26 cellular contexts compared by ENCODE assay signal in genomic region chr6:47371139-47371874, GRCh38.
"Had no signal": no experiment of that assay in that cellular context is flagged by ENCODE, and none has a peak within 500 bp of the region (broad histone marks: within the 10 kb centered on the region; RNA-seq: fewer than 3 reads in every experiment).

No MANE protein-coding gene starts in this region.

- H3K9me3 ChIP-seq: gastroesophageal sphincter, spleen, upper lobe of right lung had no signal

- H3K27ac ChIP-seq: dorsolateral prefrontal cortex, gastroesophageal sphincter, heart right ventricle, spleen, upper lobe of right lung had no signal

- H3K27me3 ChIP-seq: dorsolateral prefrontal cortex, gastroesophageal sphincter, heart right ventricle, spleen, upper lobe of right lung had no signal

- H3K4me3 Mint-ChIP-seq: activated CD4-positive, alpha-beta T cell treated with anti-CD3 and anti-CD28 coated beads, Interleukin-2, amount 10 ng/mL, durations not matched to agents 24 days and 14 days; activated CD8-positive, alpha-beta memory T cell treated with anti-CD3 and anti-CD28 coated beads, Interleukin-2, amount 10 ng/mL, durations not matched to agents 7 days and 5 days; activated CD8-positive, alpha-beta T cell treated with anti-CD3 and anti-CD28 coated beads for 36 hours; activated naive CD8-positive, alpha-beta T cell treated with anti-CD3 and anti-CD28 coated beads, Interleukin-2, amount 50 U/mL, for 24 hours; activated T-helper 1 cell treated with anti-CD3 and anti-CD28 coated beads, Interleukin-12 subunit alpha, Interleukin-12 subunit beta, Interleukin-2, Interleukin-4 antibody, amounts not matched to agents 30 ng/mL and 10 ng/mL and 1 ng/mL, durations not matched to agents 14 hours and 24 hours and 36 hours; brain; effector memory CD8-positive, alpha-beta T cell; immature natural killer cell had no signal

- H3K27ac Mint-ChIP-seq: activated CD4-positive, alpha-beta T cell treated with anti-CD3 and anti-CD28 coated beads, Interleukin-2, amount 10 ng/mL, durations not matched to agents 24 days and 14 days; activated CD8-positive, alpha-beta memory T cell treated with anti-CD3 and anti-CD28 coated beads, Interleukin-2, amount 10 ng/mL, durations not matched to agents 7 days and 5 days; activated CD8-positive, alpha-beta T cell treated with anti-CD3 and anti-CD28 coated beads for 36 hours; activated naive CD8-positive, alpha-beta T cell treated with anti-CD3 and anti-CD28 coated beads, Interleukin-2, amount 50 U/mL, for 24 hours; activated T-helper 1 cell treated with anti-CD3 and anti-CD28 coated beads, Interleukin-12 subunit alpha, Interleukin-12 subunit beta, Interleukin-2, Interleukin-4 antibody, amounts not matched to agents 30 ng/mL and 10 ng/mL and 1 ng/mL, durations not matched to agents 14 hours and 24 hours and 36 hours; brain; effector memory CD8-positive, alpha-beta T cell; immature natural killer cell had no signal

- H3K4me1 Mint-ChIP-seq: activated CD8-positive, alpha-beta memory T cell treated with anti-CD3 and anti-CD28 coated beads, Interleukin-2, amount 10 ng/mL, durations not matched to agents 7 days and 5 days; activated naive CD8-positive, alpha-beta T cell treated with anti-CD3 and anti-CD28 coated beads, Interleukin-2, amount 50 U/mL, for 24 hours; brain; immature natural killer cell had no signal

- H3K36me3 ChIP-seq: gastroesophageal sphincter, heart right ventricle, spleen, upper lobe of right lung had no signal

- ATAC-seq: activated CD8-positive, alpha-beta memory T cell treated with anti-CD3 and anti-CD28 coated beads, Interleukin-2, amount 10 ng/mL, durations not matched to agents 7 days and 5 days; activated CD8-positive, alpha-beta T cell treated with anti-CD3 and anti-CD28 coated beads for 36 hours; activated naive CD8-positive, alpha-beta T cell treated with anti-CD3 and anti-CD28 coated beads, Interleukin-2, amount 50 U/mL, for 24 hours; effector memory CD8-positive, alpha-beta T cell; esophagus mucosa; gastroesophageal sphincter; left lobe of liver; upper lobe of right lung had no signal

- H3K4me3 ChIP-seq: dorsolateral prefrontal cortex, gastroesophageal sphincter, heart right ventricle, lung, spleen, upper lobe of right lung had no signal

- DNase-seq: activated CD4-positive, alpha-beta T cell treated with anti-CD3 and anti-CD28 coated beads, Interleukin-2, amount 10 ng/mL, durations not matched to agents 24 days and 14 days; activated CD8-positive, alpha-beta memory T cell treated with anti-CD3 and anti-CD28 coated beads, Interleukin-2, amount 10 ng/mL, durations not matched to agents 7 days and 5 days; activated CD8-positive, alpha-beta T cell treated with anti-CD3 and anti-CD28 coated beads for 36 hours; activated gamma-delta T cell; activated naive CD4-positive, alpha-beta T cell treated with anti-CD3 and anti-CD28 coated beads, Interleukin-2, amount 50 U/mL, for 16 hours; activated naive CD8-positive, alpha-beta T cell treated with anti-CD3 and anti-CD28 coated beads, Interleukin-2, amount 50 U/mL, for 24 hours; activated T-cell treated with anti-CD3 and anti-CD28 coated beads for 4 hours; anterior cingulate cortex; caudate nucleus; dorsolateral prefrontal cortex; effector memory CD8-positive, alpha-beta T cell; immature natural killer cell; naive B cell; occipital lobe; posterior cingulate gyrus; spleen; stimulated activated CD4-positive, alpha-beta T cell treated with anti-CD3 and anti-CD28 coated beads, Interleukin-4, amount 100 ng/mL, for 1 hour; stimulated activated naive CD4-positive, alpha-beta T cell treated with Interleukin-2 at 50 U/mL for 16 hours; upper lobe of right lung had no signal

- H3K4me1 ChIP-seq: gastroesophageal sphincter, upper lobe of right lung had no signal

- H3K9me3 Mint-ChIP-seq: activated CD4-positive, alpha-beta T cell treated with anti-CD3 and anti-CD28 coated beads, Interleukin-2, amount 10 ng/mL, durations not matched to agents 24 days and 14 days; activated CD8-positive, alpha-beta T cell treated with anti-CD3 and anti-CD28 coated beads for 36 hours; activated naive CD8-positive, alpha-beta T cell treated with anti-CD3 and anti-CD28 coated beads, Interleukin-2, amount 50 U/mL, for 24 hours; activated T-helper 1 cell treated with anti-CD3 and anti-CD28 coated beads, Interleukin-12 subunit alpha, Interleukin-12 subunit beta, Interleukin-2, Interleukin-4 antibody, amounts not matched to agents 30 ng/mL and 10 ng/mL and 1 ng/mL, durations not matched to agents 14 hours and 24 hours and 36 hours; brain; effector memory CD8-positive, alpha-beta T cell had no signal

- H3K36me3 Mint-ChIP-seq: activated CD8-positive, alpha-beta memory T cell treated with anti-CD3 and anti-CD28 coated beads, Interleukin-2, amount 10 ng/mL, durations not matched to agents 7 days and 5 days; brain; immature natural killer cell; naive B cell had no signal
